ENCODE assay signal across 31 cellular contexts in the genomic region with DNA sequence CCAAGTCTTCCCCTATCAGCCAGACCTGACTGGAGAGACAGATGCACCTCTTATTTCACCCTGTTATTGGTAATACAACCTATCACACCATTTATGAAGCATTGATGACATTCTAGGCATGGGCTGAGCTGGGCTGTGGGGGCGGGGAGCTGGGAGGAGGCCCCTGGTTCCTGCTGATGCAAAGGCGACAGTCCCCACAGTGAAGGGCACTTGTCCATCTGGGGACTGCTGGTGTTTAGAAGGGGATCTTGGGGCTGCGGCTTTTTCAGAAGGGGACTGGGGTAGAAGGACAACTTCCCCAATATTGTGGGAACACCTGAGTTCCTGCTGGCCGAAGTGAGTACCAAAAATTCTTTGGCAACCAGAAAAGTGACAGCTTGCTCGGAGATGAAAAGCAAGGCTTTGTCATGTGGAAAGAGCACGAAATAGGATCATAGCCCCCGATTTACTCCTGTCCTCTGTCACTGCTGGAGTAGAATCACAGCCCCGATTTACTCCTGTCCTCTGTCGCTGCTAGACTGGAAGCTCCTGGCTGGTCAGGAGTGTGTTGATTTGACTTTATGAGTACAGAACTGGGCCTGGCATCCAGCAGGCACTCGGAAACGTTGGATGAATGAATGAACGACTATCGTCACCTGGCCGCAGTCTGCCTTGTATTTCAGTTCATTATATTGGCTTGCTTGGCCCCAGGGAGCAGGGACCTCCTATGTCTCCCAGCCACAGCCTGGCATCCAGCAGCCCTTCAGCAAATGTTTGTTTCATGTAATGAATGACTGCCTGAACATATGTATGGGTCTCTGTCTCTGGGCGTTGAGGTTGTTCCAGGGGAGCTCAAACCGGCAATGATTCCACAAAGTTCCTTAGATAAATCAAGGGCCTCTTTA. TPM values are rescaled to one million over a fixed set of nuclear protein-coding genes. Genes with fewer than 3 reads are reported as not detected.
DNase-seq lines count a peak whose midpoint lies in the region; ATAC-seq and TF ChIP-seq lines count a peak whose summit lies in the region.
"Had no signal": no experiment of that assay in that cellular context is flagged by ENCODE, and none has a peak within 500 bp of the region (broad histone marks: within the 10 kb centered on the region; RNA-seq: fewer than 3 reads in every experiment).

No MANE protein-coding gene starts in this region.

- no peak overlapping the region for H2BK12ac ChIP-seq in H9 (ENCODE audit: insufficient read length, low read depth, low read length)
- no peak overlapping the region for H2BK12ac ChIP-seq in trophoblast cell (ENCODE audit: low read length)

- H2BK120ac ChIP-seq in H9 (ENCODE audit: low read depth, low read length, poor library complexity, severe bottlenecking) (no peak overlapping the region), trophoblast cell (ENCODE audit: insufficient read depth, low read length, poor library complexity) (no peak overlapping the region)

- H3K4me3 ChIP-seq in neural progenitor cell, result no peak overlapping the region
- H3K4me3 ChIP-seq in trophoblast cell (ENCODE audit: low read depth, low read length), result no peak overlapping the region
- H3K4me3 ChIP-seq: adrenal gland, dorsolateral prefrontal cortex, prostate gland, right lobe of liver had no signal

- H2BK20ac ChIP-seq in H9 (ENCODE audit: low read depth, low read length, poor library complexity, severe bottlenecking), result no peak overlapping the region

- H3F3A ChIP-seq in neural progenitor cell (ENCODE audit: low read depth), result peaks cover 19% of the 10 kb centered on the region

- H3K36me3 ChIP-seq in neural progenitor cell (no peaks in the 10 kb centered on the region), trophoblast cell (ENCODE audit: control insufficient read depth in 1 of 2, insufficient read depth in 2 of 2, low read length in 2 of 2) (no peaks in the 10 kb centered on the region)
- H3K36me3 ChIP-seq: adrenal gland, prostate gland, right lobe of liver had no signal

- H4K20me1 ChIP-seq in H9 (ENCODE audit: control insufficient read depth, insufficient read depth, insufficient read length) (no peaks in the 10 kb centered on the region), neural progenitor cell (ENCODE audit: low read depth) (no peaks in the 10 kb centered on the region)

- H3K4me1 Mint-ChIP-seq in H9 (peaks cover 71 to 76% of the 10 kb centered on the region in 2 experiments), neural progenitor cell (peaks cover 42% of the 10 kb centered on the region)
- H3K4me1 Mint-ChIP-seq in dendritic cell treated with granulocyte-macrophage colony-stimulating factor and Interleukin-4, amounts not matched to agents 40 ng/mL and 50 ng/mL, for 4 days (ENCODE audit: low read depth), result peaks cover 51% of the 10 kb centered on the region

- H2AFZ ChIP-seq in H9 (ENCODE audit: low read length), result no peak overlapping the region
- no peak overlapping the region for H2AFZ ChIP-seq in neural progenitor cell (replicated peaks)
- H2AFZ ChIP-seq in trophoblast cell (ENCODE audit: insufficient read depth, low read length, poor library complexity), result no peak overlapping the region

- WGBS in H9 (ENCODE audit: extremely low coverage, insufficient read length, low lambda C conversion rate), result no CpG with 5 or more reads among the region's 16 CpGs
- no CpG with 5 or more reads among the region's 16 CpGs for WGBS in trophoblast cell (ENCODE audit: extremely low coverage, insufficient coverage, insufficient read length)

- no peaks in the 10 kb centered on the region for H3K36me3 Mint-ChIP-seq in H9 (ENCODE audit: insufficient read depth in 1 of 3, low read depth in 3 of 3)
- peaks cover 13% of the 10 kb centered on the region for H3K36me3 Mint-ChIP-seq in dendritic cell treated with granulocyte-macrophage colony-stimulating factor and Interleukin-4, amounts not matched to agents 40 ng/mL and 50 ng/mL, for 4 days (ENCODE audit: low read depth)
- H3K36me3 Mint-ChIP-seq in neural progenitor cell, result no peaks in the 10 kb centered on the region
- H3K36me3 Mint-ChIP-seq: type B pancreatic cell had no signal

- H3K79me2 ChIP-seq in H9 (ENCODE audit: insufficient read depth, low read length) (no peaks in the 10 kb centered on the region), neural progenitor cell (ENCODE audit: low read depth) (no peaks in the 10 kb centered on the region), trophoblast cell (ENCODE audit: control insufficient read depth, insufficient read depth, low read length, poor library complexity) (no peaks in the 10 kb centered on the region)

- H3K4me1 ChIP-seq in H9 (ENCODE audit: insufficient read depth, low read length) (peaks cover 22% of the 10 kb centered on the region; the same call in 1 of the 2 replicates), neural progenitor cell (peaks cover 47% of the 10 kb centered on the region), trophoblast cell (ENCODE audit: control insufficient read depth in 1 of 2, insufficient read depth in 2 of 2, low read length in 2 of 2) (peaks cover 8 to 10% of the 10 kb centered on the region in 2 experiments)
- H3K4me1 ChIP-seq: adrenal gland, BE2C, prostate gland had no signal

- intact Hi-C loops in dendritic cell treated with granulocyte-macrophage colony-stimulating factor and Interleukin-4, amounts not matched to agents 40 ng/mL and 50 ng/mL, for 4 days (cut with micrococcal nuclease), result no loop called here

- no peak overlapping the region for H3K56ac ChIP-seq in H9 (ENCODE audit: insufficient read length, low read depth, low read length)

- ATAC-seq in GM21381 (IDR thresholded peaks at IDR 0.05; ENCODE audit: unreplicated experiment), result no peak
- ATAC-seq: left ventricle myocardium superior had no signal

- no peak overlapping the region for H3T11ph ChIP-seq in H9 (ENCODE audit: low read length)

- H3K27ac ChIP-seq in H9 (ENCODE audit: insufficient read length, low read depth, low read length) (no peak overlapping the region), neural progenitor cell (no peak overlapping the region), trophoblast cell (ENCODE audit: low read depth, low read length) (no peak overlapping the region)
- H3K27ac ChIP-seq: adrenal gland, dorsolateral prefrontal cortex, prostate gland, right lobe of liver had no signal

- peak overlapping the region in 1 of 3 experiments; percentile 79; a peak in 2 of 7 replicates for H3K27ac Mint-ChIP-seq in H9
- H3K27ac Mint-ChIP-seq in dendritic cell treated with granulocyte-macrophage colony-stimulating factor and Interleukin-4, amounts not matched to agents 40 ng/mL and 50 ng/mL, for 4 days, result peak overlapping the region; percentile 4
- peak overlapping the region; percentile 37 for H3K27ac Mint-ChIP-seq in neural progenitor cell
- H3K27ac Mint-ChIP-seq: type B pancreatic cell had no signal

- DNase-seq in D341Med (ENCODE audit: low spot score) (peak; percentile 28), H9 (peak; percentile 28), neural progenitor cell (ENCODE audit: low spot score) (no peak), NCI-H1930 (lab: John Stamatoyannopoulos, UW) (no peak), NCI-H187 treated with DMSO at 0.1 percent for 48 hours (lab: John Stamatoyannopoulos, UW) (no peak), trophoblast cell (no peak)
- DNase-seq: activated CD4-positive, alpha-beta T cell treated with anti-CD3 and anti-CD28 coated beads for 48 hours; activated naive CD4-positive, alpha-beta T cell treated with Interleukin-2 at 50 U/mL for 16 hours; activated T-cell treated with anti-CD3 and anti-CD28 coated beads, Interleukin-2, amount 50 U/mL, for 48 hours; BE2C; CD8-positive, alpha-beta memory T cell; DMS153; left ventricle myocardium superior; NCI-H146; NCI-H446; NCI-H748 treated with DMSO at 0.1 percent for 48 hours; right lobe of liver; SHP77 treated with DMSO at 0.1 percent for 48 hours; stimulated activated CD4-positive, alpha-beta T cell treated with anti-CD3 and anti-CD28 coated beads, Interleukin-12 subunit alpha, Interleukin-12 subunit beta, amount 100 ng/mL, for 4 hours; stimulated activated CD4-positive, alpha-beta T cell treated with anti-CD3 and anti-CD28 coated beads, Interleukin-4, amount 100 ng/mL, for 24 hours; substantia nigra had no signal

- H3K9me3 ChIP-seq in H9 (ENCODE audit: control insufficient read depth, low read depth, low read length) (no peaks in the 10 kb centered on the region), neural progenitor cell (ENCODE audit: low read depth) (no peaks in the 10 kb centered on the region), trophoblast cell (ENCODE audit: insufficient read depth, low read depth, low read length) (peaks cover 3% of the 10 kb centered on the region)
- H3K9me3 ChIP-seq: adrenal gland, BE2C, prostate gland, right lobe of liver had no signal

- H3K4ac ChIP-seq in H9 (ENCODE audit: low read depth, low read length) (no peak overlapping the region), trophoblast cell (ENCODE audit: low read depth, low read length) (no peak overlapping the region)

- H3K9me3 Mint-ChIP-seq in H9, result no peaks in the 10 kb centered on the region
- no peaks in the 10 kb centered on the region for H3K9me3 Mint-ChIP-seq in dendritic cell treated with granulocyte-macrophage colony-stimulating factor and Interleukin-4, amounts not matched to agents 40 ng/mL and 50 ng/mL, for 4 days
- no peaks in the 10 kb centered on the region for H3K9me3 Mint-ChIP-seq in neural progenitor cell
- H3K9me3 Mint-ChIP-seq: central memory CD8-positive, alpha-beta T cell; IgD-negative memory B cell; type B pancreatic cell had no signal

- no peak overlapping the region for H2BK5ac ChIP-seq in H9 (ENCODE audit: insufficient read length, low read length)
- no peak overlapping the region for H2BK5ac ChIP-seq in trophoblast cell (ENCODE audit: low read depth, low read length, poor library complexity)

- H3K23ac ChIP-seq in H9 (ENCODE audit: insufficient read length, low read depth, low read length) (no peak overlapping the region), trophoblast cell (ENCODE audit: low read length) (no peak overlapping the region)

- no peaks in the 10 kb centered on the region for H3K79me1 ChIP-seq in H9 (ENCODE audit: insufficient read depth, low read depth, low read length, poor library complexity, severe bottlenecking)
- H3K79me1 ChIP-seq in trophoblast cell (ENCODE audit: low read length), result no peaks in the 10 kb centered on the region

- TF ChIP-seq CTCF in H9 (conservative IDR thresholded peaks at IDR 0.05) (no peak), neural progenitor cell (IDR thresholded peaks at IDR 0.05) (no peak)

- H4K91ac ChIP-seq in H9 (ENCODE audit: insufficient read length, low read depth, low read length), result no peak overlapping the region
- H4K91ac ChIP-seq in trophoblast cell (ENCODE audit: low read depth, low read length), result no peak overlapping the region

- H2AK5ac ChIP-seq in H9 (ENCODE audit: insufficient read length, low read length) (no peak overlapping the region), trophoblast cell (ENCODE audit: low read length) (no peak overlapping the region)

- peak overlapping the region in 1 of 2 experiments; percentile 11; a peak in 1 of 5 replicates for H3K4me3 Mint-ChIP-seq in H9
- H3K4me3 Mint-ChIP-seq in dendritic cell treated with granulocyte-macrophage colony-stimulating factor and Interleukin-4, amounts not matched to agents 40 ng/mL and 50 ng/mL, for 4 days, result no peak overlapping the region
- H3K4me3 Mint-ChIP-seq in neural progenitor cell, result no peak overlapping the region
- H3K4me3 Mint-ChIP-seq: CD8-positive, alpha-beta memory T cell; central memory CD8-positive, alpha-beta T cell; type B pancreatic cell had no signal

- H4K5ac ChIP-seq in H9 (ENCODE audit: insufficient read length, low read depth, low read length), result no peak overlapping the region

- H3K27me3 Mint-ChIP-seq in H9 (ENCODE audit: low read depth) (peaks cover 11% of the 10 kb centered on the region), neural progenitor cell (ENCODE audit: insufficient read depth, low read depth) (peaks cover 15% of the 10 kb centered on the region)
- peaks cover 11% of the 10 kb centered on the region for H3K27me3 Mint-ChIP-seq in dendritic cell treated with granulocyte-macrophage colony-stimulating factor and Interleukin-4, amounts not matched to agents 40 ng/mL and 50 ng/mL, for 4 days

- peak overlapping the region; percentile 2 for H3K4me2 ChIP-seq in H9 (ENCODE audit: insufficient read depth, insufficient read length, low read length)
- H3K4me2 ChIP-seq in neural progenitor cell, result peak overlapping the region; percentile 55
- no peak overlapping the region for H3K4me2 ChIP-seq in trophoblast cell (ENCODE audit: low read length)

- H3K14ac ChIP-seq in H9 (ENCODE audit: insufficient read depth, low read length) (no peak overlapping the region), trophoblast cell (ENCODE audit: low read length) (no peak overlapping the region)

- no peak overlapping the region for H2BK15ac ChIP-seq in H9 (ENCODE audit: low read depth, low read length)

- H4K8ac ChIP-seq in H9 (replicated peaks; ENCODE audit: insufficient read length, low read depth, low read length) (no peak overlapping the region), trophoblast cell (ENCODE audit: low read depth, low read length) (no peak overlapping the region)

- no peaks in the 10 kb centered on the region for H3K23me2 ChIP-seq in H9 (ENCODE audit: insufficient read length, low read depth, low read length, poor library complexity, severe bottlenecking)

- H3K18ac ChIP-seq in H9 (ENCODE audit: insufficient read length, low read depth, low read length), result no peak overlapping the region
- H3K18ac ChIP-seq in trophoblast cell (ENCODE audit: low read length), result no peak overlapping the region

- no peak overlapping the region for H4K12ac ChIP-seq in trophoblast cell (ENCODE audit: low read depth, low read length)

- no peaks in the 10 kb centered on the region; the same call in 1 of the 2 replicates for H3K27me3 ChIP-seq in H9 (ENCODE audit: insufficient read depth, low read length)
- peaks cover 20% of the 10 kb centered on the region for H3K27me3 ChIP-seq in neural progenitor cell
- no peaks in the 10 kb centered on the region for H3K27me3 ChIP-seq in trophoblast cell (ENCODE audit: insufficient read depth, low read length)
- H3K27me3 ChIP-seq: adrenal gland, BE2C, right lobe of liver had no signal

- H3K9ac ChIP-seq in H9 (ENCODE audit: extremely low read depth, insufficient read length, low read length) (no peak overlapping the region), neural progenitor cell (no peak overlapping the region), trophoblast cell (ENCODE audit: low read length) (no peak overlapping the region)

RNA-seq across cellular contexts. Expression of gene ETV3L, which starts 16.5 kb away (rescaled TPM):
- total RNA-seq in H9 (2021), result 0.75 and 0.96 TPM in 2 replicates
- total RNA-seq in neural progenitor cell (ENCODE audit: low replicate concordance), result 0.25 TPM in 1 of 2 replicates, not detected in the other
- not detected in 2 replicates for polyA plus RNA-seq in trophoblast cell (2013)
- total RNA-seq: adrenal gland; CD8-positive, alpha-beta memory T cell; endothelial cell of umbilical vein; left ventricle myocardium superior; myocyte; prostate gland; right lobe of liver had no signal
- polyA plus RNA-seq: adrenal gland; CD8-positive, alpha-beta memory T cell; endothelial cell of umbilical vein; IgD-negative memory B cell had no signal

RNA-seq across cellular contexts. Expression of gene ETV3, which starts 22.1 kb away (rescaled TPM):
- total RNA-seq in H9 (2021) (36.3 and 36.4 TPM in 2 replicates), neural progenitor cell (ENCODE audit: low replicate concordance) (13.7 and 19.5 TPM in 2 replicates)
- 11.1 and 11.7 TPM in 2 replicates for polyA plus RNA-seq in trophoblast cell (2013)

Comparison
In these comparisons a context has a peak if more than half of its experiments do, and no peak if none do; other contexts are left out.
1. DNase-seq: peak in D341Med (single experiment) and H9 (single experiment); none in neural progenitor cell (single experiment), NCI-H1930 (0 of 2), NCI-H187 treated with DMSO at 0.1 percent for 48 hours (single experiment) and trophoblast cell (0 of 2).